ENCODE assay signal across 9 cellular contexts in the genomic region with DNA sequence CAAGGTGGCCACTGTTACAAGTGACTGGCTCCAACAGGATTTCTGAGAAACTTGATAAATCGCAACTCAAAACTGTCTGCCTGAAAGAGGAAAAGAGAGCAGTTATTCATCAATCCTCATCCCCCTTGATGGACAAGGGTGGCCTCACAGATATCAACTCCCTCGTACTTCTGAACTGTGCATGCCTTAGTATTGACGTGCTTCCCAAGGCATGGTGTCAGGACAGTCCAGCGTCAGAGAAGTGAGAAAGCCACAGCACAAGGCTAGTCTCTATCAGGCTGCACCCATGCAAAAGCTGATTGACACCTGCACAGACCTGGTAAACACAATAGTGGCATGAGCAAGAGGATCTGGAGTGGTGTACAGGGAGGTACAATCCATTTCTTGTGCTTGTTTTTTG.
"Had no signal": no experiment of that assay in that cellular context is flagged by ENCODE, and none has a peak within 500 bp of the region (broad histone marks: within the 10 kb centered on the region; RNA-seq: fewer than 3 reads in every experiment).

No MANE protein-coding gene starts in this region.

- H3K27me3 Mint-ChIP-seq: IgD-negative memory B cell had no signal

- H3K4me2 ChIP-seq: GM23338 had no signal

- FAIRE-seq: H1, H54 had no signal

- DNase-seq: HFFc6, KBM-7 had no signal

- H3K36me3 ChIP-seq: HAP-1 had no signal

- H3K36me3 Mint-ChIP-seq: IgD-negative memory B cell had no signal

- H3K4me3 Mint-ChIP-seq: GM23338, HFFc6, IgD-negative memory B cell had no signal

- ATAC-seq: GM23338, HCT116 had no signal

- H3K27ac Mint-ChIP-seq: GM23338, HFFc6, IgD-negative memory B cell had no signal

- H3K4me1 Mint-ChIP-seq: IgD-negative memory B cell had no signal

- H3K9me3 Mint-ChIP-seq: GM23338, IgD-negative memory B cell had no signal

- H3K4me1 ChIP-seq: HAP-1 had no signal

- H3K4me3 ChIP-seq: GM23338, HAP-1 had no signal

- H3K9me3 ChIP-seq: HAP-1 had no signal

- H2AFZ ChIP-seq: GM23338 had no signal

- H3K27ac ChIP-seq: HL-60 had no signal
